ENCODE assay signal across 11 cellular contexts in genomic region chr15:96335429-96335807, GRCh38. TPM values are rescaled to one million over a fixed set of nuclear protein-coding genes. Genes with fewer than 3 reads are reported as not detected.
DNase-seq lines count a peak whose midpoint lies in the region; ATAC-seq and TF ChIP-seq lines count a peak whose summit lies in the region.
"Had no signal": no experiment of that assay in that cellular context is flagged by ENCODE, and none has a peak within 500 bp of the region (broad histone marks: within the 10 kb centered on the region; RNA-seq: fewer than 3 reads in every experiment).

No MANE protein-coding gene starts in this region.

- peak overlapping the region; percentile 72 for H3K27ac ChIP-seq in cingulate gyrus (ENCODE audit: low read depth, low read length)

- H3K4me1 Mint-ChIP-seq in type B pancreatic cell (ENCODE audit: unreplicated experiment) = peaks cover 38% of the 10 kb centered on the region

- H3K36me3 Mint-ChIP-seq in type B pancreatic cell = peaks cover 77% of the 10 kb centered on the region

- no peak for ATAC-seq in left colon

- no peaks in the 10 kb centered on the region for H3K9me3 Mint-ChIP-seq in type B pancreatic cell

- DNase-seq in NOMO-1 treated with DMSO at 0.1 percent for 48 hours (lab: John Stamatoyannopoulos, UW; ENCODE audit: unreplicated experiment) = peak; percentile 26
- DNase-seq in NOMO-1 (lab: John Stamatoyannopoulos, UW; ENCODE audit: unreplicated experiment in 2 of 2) = no peak
- peak; percentile 55 to 60 for DNase-seq in lung microvascular endothelial cell (ENCODE audit: low read depth in 2 of 2)
- no peak for DNase-seq in type B pancreatic cell (ENCODE audit: extremely low spot score, unreplicated experiment)
- DNase-seq in islet precursor cell = no peak
- DNase-seq in AG08395 (ENCODE audit: low spot score) = no peak
- no peak for DNase-seq in left colon
- DNase-seq: activated naive CD8-positive, alpha-beta T cell treated with anti-CD3 and anti-CD28 coated beads, Interleukin-2, amount 10 ng/mL, durations not matched to agents 7 days and 5 days; NCI-H2107 had no signal

- H3K27ac Mint-ChIP-seq in type B pancreatic cell = peak overlapping the region; percentile 93
- H3K27ac Mint-ChIP-seq: activated naive CD8-positive, alpha-beta T cell treated with anti-CD3 and anti-CD28 coated beads, Interleukin-2, amount 10 ng/mL, durations not matched to agents 7 days and 5 days had no signal

- no peak for TF ChIP-seq CTCF in type B pancreatic cell (conservative IDR thresholded peaks at IDR 0.05)

- peak overlapping the region; percentile 95 for H3K4me3 Mint-ChIP-seq in type B pancreatic cell
- H3K4me3 Mint-ChIP-seq: activated naive CD8-positive, alpha-beta T cell treated with anti-CD3 and anti-CD28 coated beads, Interleukin-2, amount 10 ng/mL, durations not matched to agents 7 days and 5 days had no signal

- intact Hi-C loops in left colon (cut with DNase I, micrococcal nuclease) = no loop called here

- H3K27me3 Mint-ChIP-seq in type B pancreatic cell = peaks cover 23% of the 10 kb centered on the region

RNA-seq across cellular contexts. Expression of gene NR2F2, which starts 4.9 kb away (rescaled TPM):
- total RNA-seq in lung microvascular endothelial cell = 17.4 and 25.0 TPM in 2 replicates
- 135 and 270 TPM in 2 replicates for total RNA-seq in type B pancreatic cell (ENCODE audit: low replicate concordance)
- total RNA-seq in left colon = 10 to 100 TPM; 24.9 to 35.3 TPM
- total RNA-seq: activated naive CD8-positive, alpha-beta T cell treated with anti-CD3 and anti-CD28 coated beads, Interleukin-2, amount 10 ng/mL, durations not matched to agents 7 days and 5 days; mononuclear cell had no signal

Comparison
In these comparisons a context has a peak if more than half of its experiments do, and no peak if none do; other contexts are left out.
1. DNase-seq: peak in NOMO-1 treated with DMSO at 0.1 percent for 48 hours (single experiment) and lung microvascular endothelial cell (2 of 2); none in NOMO-1 (0 of 2), type B pancreatic cell (single experiment), islet precursor cell (single experiment), AG08395 (single experiment) and left colon (0 of 2).